In genomic region chr10:87054373-87055295, GRCh38 we compare ENCODE assay signal across 8 cellular contexts. TPM values are rescaled to one million over a fixed set of nuclear protein-coding genes. Genes with fewer than 3 reads are reported as not detected.
DNase-seq lines count a peak whose midpoint lies in the region; ATAC-seq, FAIRE-seq and TF ChIP-seq lines count a peak whose summit lies in the region.

No MANE protein-coding gene starts in this region.

- no peak for FAIRE-seq in bronchial epithelial cell (lab: Jason Lieb, UNC)
- no peak for FAIRE-seq in GM12892 (lab: Jason Lieb, UNC)
- FAIRE-seq in HTR-8/SVneo (lab: Jason Lieb, UNC), result no peak

- intact Hi-C loops in vagina (cut with DNase I), result no loop called here

- no peaks in the 10 kb centered on the region for H3K4me1 ChIP-seq in vagina

- peak; percentile 27 for TF ChIP-seq CTCF in AG09319 (IDR thresholded peaks at IDR 0.05; ENCODE audit: low read depth, low read length)
- peak; percentile 11 for TF ChIP-seq CTCF in bronchial epithelial cell (IDR thresholded peaks at IDR 0.05; ENCODE audit: insufficient read depth, low read length, severe bottlenecking)
- no peak for TF ChIP-seq CTCF in vagina (IDR thresholded peaks at IDR 0.05)

- TF ChIP-seq POLR2A in GM12892 (IDR thresholded peaks at IDR 0.05; ENCODE audit: low read depth, low read length) (no peak), vagina (IDR thresholded peaks at IDR 0.05) (no peak)

- H3K36me3 ChIP-seq in bronchial epithelial cell (ENCODE audit: control insufficient read depth, insufficient read depth, low read length) (peaks cover 12% of the 10 kb centered on the region), vagina (peaks cover 7 to 80% of the 10 kb centered on the region in 2 donors)

- H3K27ac ChIP-seq in vagina, result no peak overlapping the region

- no peaks in the 10 kb centered on the region for H3K27me3 ChIP-seq in bronchial epithelial cell (ENCODE audit: control insufficient read depth, insufficient read depth, low read length)
- no peaks in the 10 kb centered on the region for H3K27me3 ChIP-seq in vagina

- peak; percentile 7 for DNase-seq in AG09319 (ENCODE audit: extremely low read depth, low read depth)
- DNase-seq in bronchial epithelial cell (ENCODE audit: low read depth), result peak; percentile 40
- peak; percentile 61 for DNase-seq in medulla oblongata (ENCODE audit: extremely low spot score)
- no peak for DNase-seq in GM12892 (ENCODE audit: insufficient read length)
- no peak for DNase-seq in NCI-H2171 treated with DMSO at 0.1 percent for 48 hours (lab: John Stamatoyannopoulos, UW)
- no peak for DNase-seq in vagina (ENCODE audit: extremely low spot score in 2 of 2)
- DNase-seq in HTR-8/SVneo (ENCODE audit: insufficient read length, low spot score), result no peak

- peak; percentile 55 for ATAC-seq in HG02852 (IDR thresholded peaks at IDR 0.05; ENCODE audit: unreplicated experiment)

- H3K9me3 ChIP-seq in vagina, result no peaks in the 10 kb centered on the region

- H3K4me3 ChIP-seq in bronchial epithelial cell (ENCODE audit: low read depth, low read length), result no peak overlapping the region
- H3K4me3 ChIP-seq in vagina, result no peak overlapping the region

RNA-seq across cellular contexts. Expression of gene FAM25A, which starts 34.5 kb away (rescaled TPM):
- total RNA-seq in bronchial epithelial cell (4.7 and 30.6 TPM in 2 replicates), vagina (40.0 TPM)
- not detected for polyA plus RNA-seq in GM12892 (2012; ENCODE audit: missing spikeins)

RNA-seq across cellular contexts. Expression of gene GLUD1, which starts 40.0 kb away (rescaled TPM):
- total RNA-seq in bronchial epithelial cell (225 and 249 TPM in 2 replicates), vagina (133 TPM)
- 56.4 TPM for polyA plus RNA-seq in GM12892 (2012; ENCODE audit: missing spikeins)

RNA-seq across cellular contexts. Expression of gene SHLD2, which starts 40.4 kb away (rescaled TPM):
- 19.2 and 28.7 TPM in 2 replicates for total RNA-seq in bronchial epithelial cell
- polyA plus RNA-seq in GM12892 (2012; ENCODE audit: missing spikeins), result 24.6 TPM
- total RNA-seq in vagina, result 27.5 TPM

Comparison
In these comparisons a context has a peak if more than half of its experiments do, and no peak if none do; other contexts are left out.
1. DNase-seq: peak in AG09319 (single experiment), bronchial epithelial cell (single experiment) and medulla oblongata (single experiment); none in GM12892 (single experiment), NCI-H2171 treated with DMSO at 0.1 percent for 48 hours (single experiment), vagina (0 of 2) and HTR-8/SVneo (single experiment).
2. CTCF ChIP-seq: peak in AG09319 (single experiment) and bronchial epithelial cell (single experiment); none in vagina (0 of 3).